In the genomic region with DNA sequence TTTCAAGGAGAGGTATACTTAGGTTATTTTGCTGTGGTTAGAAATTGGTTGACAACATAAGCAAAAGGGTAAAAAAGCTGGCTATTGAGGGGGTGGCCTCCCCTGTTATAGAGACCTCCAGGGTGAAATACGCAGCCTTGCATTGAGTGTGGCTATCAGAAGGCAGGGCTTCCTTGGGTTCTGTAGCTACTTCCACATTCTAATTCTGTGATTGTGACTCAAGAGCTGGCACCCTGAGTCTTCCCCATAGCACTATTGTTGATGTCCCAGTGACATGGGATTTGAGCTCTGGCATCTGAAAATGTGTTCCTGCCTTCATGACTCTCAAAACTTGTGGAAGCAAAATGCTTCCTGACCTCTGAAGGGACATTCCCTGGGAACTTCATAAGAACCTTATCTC, we compare ENCODE assay signal across 3 cellular contexts. TPM values are rescaled to one million over a fixed set of nuclear protein-coding genes. Genes with fewer than 3 reads are reported as not detected.
"Had no signal": no experiment of that assay in that cellular context is flagged by ENCODE, and none has a peak within 500 bp of the region (broad histone marks: within the 10 kb centered on the region; RNA-seq: fewer than 3 reads in every experiment).

No MANE protein-coding gene starts in this region.

RNA-seq across cellular contexts. Expression of a gene that starts 38.7 kb away (rescaled TPM):
- total RNA-seq: right atrium auricular region, transverse colon had no signal
- polyA plus RNA-seq: naive thymus-derived CD8-positive, alpha-beta T cell had no signal
